Comparison of ENCODE assay signal across 17 cellular contexts in the genomic region with DNA sequence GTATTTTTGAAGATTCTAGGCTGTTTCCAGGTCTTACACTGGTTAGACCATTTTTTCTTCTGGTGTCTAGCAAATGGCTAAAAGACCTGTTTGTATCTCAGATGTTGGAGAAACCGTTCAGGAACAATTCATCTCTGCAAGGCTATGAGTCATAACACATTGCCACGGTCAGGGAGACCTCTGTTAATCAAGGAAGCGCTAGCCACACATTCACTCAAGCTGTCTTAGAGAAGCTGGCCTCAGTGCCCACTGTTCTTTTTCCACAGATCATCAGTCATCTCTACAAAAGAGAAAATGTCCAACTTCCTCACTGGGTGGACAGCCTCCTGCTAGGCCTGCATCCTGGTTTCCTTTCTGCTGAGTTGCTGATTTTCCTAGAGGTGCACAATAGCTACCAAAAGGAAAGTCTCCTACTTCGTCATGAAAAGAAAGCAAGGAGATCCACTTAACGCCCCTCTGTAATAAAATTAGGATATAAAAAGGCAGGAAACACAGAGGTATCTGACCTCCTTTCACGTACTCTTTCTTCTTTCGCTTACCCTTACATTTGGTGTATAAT.
DNase-seq lines count a peak whose midpoint lies in the region; ATAC-seq and TF ChIP-seq lines count a peak whose summit lies in the region.
"Had no signal": no experiment of that assay in that cellular context is flagged by ENCODE, and none has a peak within 500 bp of the region (broad histone marks: within the 10 kb centered on the region; RNA-seq: fewer than 3 reads in every experiment).

No MANE protein-coding gene starts in this region.

- H3K36me3 ChIP-seq in adipocyte (ENCODE audit: control insufficient read depth, insufficient read depth, low read length, severe bottlenecking) (no peaks in the 10 kb centered on the region), ascending aorta (no peaks in the 10 kb centered on the region)
- H3K36me3 ChIP-seq: gastrocnemius medialis, HAP-1 had no signal

- TF ChIP-seq CTCF in fibroblast of villous mesenchyme (IDR thresholded peaks at IDR 0.05; ENCODE audit: insufficient read depth, low read depth, low read length): no peak
- TF ChIP-seq CTCF in ascending aorta (IDR thresholded peaks at IDR 0.05): no peak

- H3K27ac ChIP-seq in ascending aorta: peak overlapping the region in 1 of 2 donors; percentile 27
- H3K27ac ChIP-seq: 22Rv1, gastrocnemius medialis had no signal

- intact Hi-C loops in sciatic nerve (cut with DNase I): no loop called here
- intact Hi-C loops in ascending aorta (cut with DNase I): loop anchor here (10.0 kb wide), 1 partner anchor 65 kb away; no protein-coding TSS in a partner anchor

- peaks cover 19% of the 10 kb centered on the region for H3K4me1 ChIP-seq in adipocyte (ENCODE audit: control insufficient read depth, insufficient read depth, low read length)
- no peaks in the 10 kb centered on the region for H3K4me1 ChIP-seq in ascending aorta

- H3K4me3 ChIP-seq in adipocyte (ENCODE audit: low read length) (no peak overlapping the region), fibroblast of villous mesenchyme (ENCODE audit: low read depth, low read length) (no peak overlapping the region), ascending aorta (no peak overlapping the region)
- H3K4me3 ChIP-seq: gastrocnemius medialis, HAP-1 had no signal

- no peak overlapping the region for H3K9ac ChIP-seq in adipocyte (ENCODE audit: low read length)

- no peaks in the 10 kb centered on the region for H3K27me3 ChIP-seq in adipocyte (replicated peaks; ENCODE audit: control insufficient read depth, insufficient read depth, low read length)
- no peaks in the 10 kb centered on the region for H3K27me3 ChIP-seq in ascending aorta
- H3K27me3 ChIP-seq: gastrocnemius medialis had no signal

- DNase-seq in DMS53 (lab: John Stamatoyannopoulos, UW) (peak; percentile 0), DMS53 treated with DMSO at 0.1 percent for 48 hours (lab: John Stamatoyannopoulos, UW; ENCODE audit: unreplicated experiment) (no peak), adipocyte (ENCODE audit: low read depth) (peak; percentile 52), fibroblast of villous mesenchyme (ENCODE audit: low read depth) (peak; percentile 72), sciatic nerve (ENCODE audit: low spot score) (no peak), ascending aorta (ENCODE audit: low spot score in 2 of 2) (no peak)
- no peak for DNase-seq in activated naive CD4-positive, alpha-beta T cell treated with Interleukin-2 at 50 U/mL for 16 hours
- DNase-seq: activated CD4-positive, alpha-beta T cell treated with anti-CD3 and anti-CD28 coated beads for 4 hours; cerebellar nuclear complex; gastrocnemius medialis; left ventricle myocardium superior; NCI-H187; nucleus accumbens; stimulated activated CD4-positive, alpha-beta T cell treated with anti-CD3 and anti-CD28 coated beads, Interleukin-15, amount 100 ng/mL, for 24 hours had no signal

- ATAC-seq in sciatic nerve: peak; percentile 37
- no peak for ATAC-seq in GM21526 (IDR thresholded peaks at IDR 0.05; ENCODE audit: low FRiP score, unreplicated experiment)
- ATAC-seq: gastrocnemius medialis, left ventricle myocardium superior had no signal

- H3K9me3 ChIP-seq in adipocyte (ENCODE audit: control insufficient read depth, low read length) (no peaks in the 10 kb centered on the region), ascending aorta (no peaks in the 10 kb centered on the region)
- H3K9me3 ChIP-seq: gastrocnemius medialis, HAP-1 had no signal

Comparison
In these comparisons a context has a peak if more than half of its experiments do, and no peak if none do; other contexts are left out.
1. DNase-seq: peak in DMS53 (single experiment), adipocyte (single experiment) and fibroblast of villous mesenchyme (single experiment); none in DMS53 treated with DMSO at 0.1 percent for 48 hours (single experiment), sciatic nerve (single experiment), activated naive CD4-positive, alpha-beta T cell treated with Interleukin-2 at 50 U/mL for 16 hours (single experiment) and ascending aorta (0 of 2).